In the genomic region with DNA sequence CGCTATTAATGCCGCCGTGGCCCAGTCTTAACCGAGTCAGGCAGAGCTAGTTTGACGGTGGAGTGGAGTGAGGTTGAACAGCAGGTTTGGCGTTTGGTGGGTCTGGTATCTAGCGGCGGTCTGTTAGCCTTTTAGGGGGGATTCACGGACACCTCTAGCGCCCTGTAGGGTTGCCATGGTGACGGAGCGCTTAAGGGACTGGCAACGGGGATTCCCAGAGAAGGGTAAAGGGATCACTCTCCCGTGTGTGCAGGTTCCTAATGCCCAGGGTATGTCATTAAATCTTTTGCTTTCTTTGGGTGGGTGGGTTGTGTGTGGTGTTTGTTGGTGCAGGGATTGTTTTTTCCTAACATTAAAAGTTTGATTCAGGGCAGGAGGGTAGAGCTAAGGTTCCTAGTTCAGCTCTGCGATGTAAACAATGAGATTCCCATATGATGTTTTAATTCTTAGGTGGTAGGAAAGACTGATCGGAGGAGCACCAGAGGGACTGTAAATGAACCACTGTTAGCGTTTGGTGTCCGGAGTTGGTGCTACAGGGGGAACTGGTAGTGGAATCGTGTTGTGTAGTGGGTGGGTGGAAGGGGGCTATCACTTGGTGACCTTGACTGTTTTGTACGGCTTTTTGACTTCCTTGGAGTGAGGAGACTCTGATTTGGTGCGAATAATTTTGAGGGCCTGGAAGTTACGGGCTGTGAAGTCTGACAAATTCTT, we compare ENCODE assay signal across 8 cellular contexts. TPM values are rescaled to one million over a fixed set of nuclear protein-coding genes. Genes with fewer than 3 reads are reported as not detected.
DNase-seq lines count a peak whose midpoint lies in the region; ATAC-seq and TF ChIP-seq lines count a peak whose summit lies in the region.

No MANE protein-coding gene starts in this region.

- no peak overlapping the region for H4K12ac ChIP-seq in trophoblast cell (ENCODE audit: low read depth, low read length)

- H3K4ac ChIP-seq in trophoblast cell (ENCODE audit: low read depth, low read length), result peak overlapping the region; percentile 94

- peaks cover 35% of the 10 kb centered on the region for H3K79me1 ChIP-seq in trophoblast cell (ENCODE audit: low read length)

- H3K36me3 ChIP-seq in trophoblast cell (ENCODE audit: control insufficient read depth in 1 of 2, insufficient read depth in 2 of 2, low read length in 2 of 2), result peaks cover 43 to 49% of the 10 kb centered on the region in 2 experiments

- H2BK120ac ChIP-seq in trophoblast cell (ENCODE audit: insufficient read depth, low read length, poor library complexity), result no peak overlapping the region

- DNase-seq in EH (ENCODE audit: low read depth), result peak; percentile 58
- peak; percentile 69 for DNase-seq in NAMALWA (ENCODE audit: low spot score)
- peak; percentile 76 for DNase-seq in activated CD8-positive, alpha-beta memory T cell treated with anti-CD3 and anti-CD28 coated beads, Interleukin-2, amount 50 U/mL, for 48 hours
- DNase-seq in fibroblast of mammary gland (ENCODE audit: low read depth), result no peak
- DNase-seq in trophoblast cell, result peak in 1 of 2 donors; percentile 55

- no peak for ATAC-seq in HG03565 (IDR thresholded peaks at IDR 0.05; ENCODE audit: unreplicated experiment)
- no peak for ATAC-seq in GM21717 (IDR thresholded peaks at IDR 0.05; ENCODE audit: unreplicated experiment)
- no peak for ATAC-seq in GM21515 (IDR thresholded peaks at IDR 0.05; ENCODE audit: unreplicated experiment)

- no peak overlapping the region for H3K27ac ChIP-seq in trophoblast cell (ENCODE audit: low read depth, low read length)

- H2AFZ ChIP-seq in trophoblast cell (ENCODE audit: insufficient read depth, low read length, poor library complexity), result no peak overlapping the region

- peak overlapping the region; percentile 74 for H3K14ac ChIP-seq in trophoblast cell (ENCODE audit: low read length)

- H3K23ac ChIP-seq in trophoblast cell (ENCODE audit: low read length), result no peak overlapping the region

- WGBS in trophoblast cell (ENCODE audit: extremely low coverage, insufficient coverage, insufficient read length), result no CpG with 5 or more reads among the region's 22 CpGs

- no peak overlapping the region for H2AK5ac ChIP-seq in trophoblast cell (ENCODE audit: low read length)

- H3K27me3 ChIP-seq in trophoblast cell (ENCODE audit: insufficient read depth, low read length), result no peaks in the 10 kb centered on the region

- H3K18ac ChIP-seq in trophoblast cell (ENCODE audit: low read length), result no peak overlapping the region

- no peak overlapping the region for H2BK5ac ChIP-seq in trophoblast cell (ENCODE audit: low read depth, low read length, poor library complexity)

- peaks cover 48% of the 10 kb centered on the region for H3K79me2 ChIP-seq in trophoblast cell (ENCODE audit: control insufficient read depth, insufficient read depth, low read length, poor library complexity)

- peak overlapping the region; percentile 68 for H3K4me3 ChIP-seq in fibroblast of mammary gland (ENCODE audit: control insufficient read depth, low read depth, low read length)
- H3K4me3 ChIP-seq in trophoblast cell (ENCODE audit: low read depth, low read length), result peak overlapping the region; percentile 99

- no peak for TF ChIP-seq CTCF in fibroblast of mammary gland (conservative IDR thresholded peaks at IDR 0.05; ENCODE audit: control insufficient read depth, insufficient read depth, low read depth, low read length)

- no peak overlapping the region for H4K91ac ChIP-seq in trophoblast cell (ENCODE audit: low read depth, low read length)

- peaks cover 0 to 8% of the 10 kb centered on the region in 2 experiments for H3K4me1 ChIP-seq in trophoblast cell (ENCODE audit: control insufficient read depth in 1 of 2, insufficient read depth in 2 of 2, low read length in 2 of 2)

- no peak overlapping the region for H4K8ac ChIP-seq in trophoblast cell (ENCODE audit: low read depth, low read length)

- peaks cover 2% of the 10 kb centered on the region for H3K9me3 ChIP-seq in trophoblast cell (ENCODE audit: insufficient read depth, low read depth, low read length)

- H2BK12ac ChIP-seq in trophoblast cell (ENCODE audit: low read length), result no peak overlapping the region

- H3K9ac ChIP-seq in trophoblast cell (ENCODE audit: low read length), result peak overlapping the region; percentile 91

- H3K4me2 ChIP-seq in trophoblast cell (ENCODE audit: low read length), result peak overlapping the region; percentile 76

RNA-seq across cellular contexts. Expression of gene BRD2, which starts 4.9 kb away (rescaled TPM):
- 265 and 273 TPM in 2 replicates for polyA plus RNA-seq in trophoblast cell (2013)

RNA-seq across cellular contexts. Expression of gene HLA-DMA, which starts 20.4 kb away (rescaled TPM):
- polyA plus RNA-seq in trophoblast cell (2013), result 8.5 and 8.8 TPM in 2 replicates

RNA-seq across cellular contexts. Expression of gene HLA-DMB, which starts 32.5 kb away (rescaled TPM):
- 2.4 and 2.5 TPM in 2 replicates for polyA plus RNA-seq in trophoblast cell (2013)

RNA-seq across cellular contexts. Expression of gene HLA-DOA, which starts 36.1 kb away (rescaled TPM):
- 0.05 and 0.08 TPM in 2 replicates for polyA plus RNA-seq in trophoblast cell (2013)
